ENCODE assay signal across 32 cellular contexts in the genomic region with DNA sequence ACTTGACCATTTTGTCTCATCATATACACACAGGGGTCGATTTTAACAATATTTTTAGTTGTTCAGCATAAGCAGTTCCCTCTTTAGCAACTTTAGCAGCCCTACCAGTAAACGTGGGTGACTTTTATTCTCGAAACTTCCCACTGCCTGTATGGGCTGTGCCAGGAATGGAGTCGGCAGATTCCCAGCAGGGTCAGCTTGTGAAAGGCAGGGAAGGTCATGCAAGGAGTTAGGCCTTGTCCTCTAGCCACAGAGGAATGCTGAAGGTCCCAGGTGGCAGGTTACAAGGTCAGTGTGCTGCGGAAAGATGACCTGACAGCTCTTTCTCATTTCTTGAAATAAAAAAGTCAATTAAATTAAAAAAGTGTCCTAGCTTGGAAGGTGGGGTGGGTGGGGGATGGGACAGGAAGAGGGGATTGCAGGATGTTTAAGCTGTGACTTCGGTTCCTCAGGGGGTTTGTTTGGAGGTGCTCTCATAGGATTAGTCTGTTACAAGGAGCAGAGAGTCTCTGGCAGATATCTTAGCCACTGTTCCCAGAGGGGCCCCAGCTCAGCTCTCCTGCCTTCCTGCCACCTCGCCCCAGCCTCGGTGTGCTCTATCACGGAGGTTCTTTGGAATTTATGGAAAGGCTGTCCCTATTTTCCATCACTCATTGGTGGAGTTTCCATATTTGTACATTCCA. TPM values are rescaled to one million over a fixed set of nuclear protein-coding genes. Genes with fewer than 3 reads are reported as not detected.
"Had no signal": no experiment of that assay in that cellular context is flagged by ENCODE, and none has a peak within 500 bp of the region (broad histone marks: within the 10 kb centered on the region; RNA-seq: fewer than 3 reads in every experiment).

No MANE protein-coding gene starts in this region.

- H3K36me3 Mint-ChIP-seq: activated naive CD8-positive, alpha-beta T cell treated with anti-CD3 and anti-CD28 coated beads, Interleukin-2, amount 10 ng/mL, durations not matched to agents 7 days and 5 days; immature natural killer cell; natural killer cell treated with Interleukin-12 subunit alpha and Interleukin-12 subunit beta and Interleukin-15 and Interleukin-18, amount 100 ng/mL, for 72 hours; stimulated activated effector memory CD8-positive, alpha-beta T cell treated with anti-CD3 and anti-CD28 coated beads, Interleukin-12 subunit alpha, Interleukin-12 subunit beta, amount 100 ng/mL, for 72 hours had no signal

- H3K27ac ChIP-seq: breast epithelium, colonic mucosa, gastrocnemius medialis, ovary, prostate gland, sigmoid colon, thoracic aorta had no signal

- H3K4me1 ChIP-seq: breast epithelium, colonic mucosa, gastrocnemius medialis, prostate gland, sigmoid colon had no signal

- H3K27me3 Mint-ChIP-seq: activated CD8-positive, alpha-beta T cell treated with anti-CD3 and anti-CD28 coated beads for 36 hours; stimulated activated naive CD8-positive, alpha-beta T cell treated with anti-CD3 and anti-CD28 coated beads, Interleukin-15, Interleukin-2, amounts not matched to agents 100 ng/mL and 50 ng/mL, for 24 hours had no signal

- DNase-seq: activated B cell treated with CpG ODN at 0.5 μM for 24 hours; activated CD4-positive, alpha-beta T cell treated with anti-CD3 and anti-CD28 coated beads, Interleukin-2, amount 50 U/mL, for 1 hour; activated CD8-positive, alpha-beta T cell treated with anti-CD3 and anti-CD28 coated beads for 36 hours; activated effector memory CD4-positive, alpha-beta T cell treated with Interleukin-2 at 50 U/mL for 16 hours; activated naive CD4-positive, alpha-beta T cell treated with Interleukin-2 at 50 U/mL for 16 hours; activated naive CD8-positive, alpha-beta T cell treated with anti-CD3 and anti-CD28 coated beads, Interleukin-2, amount 10 ng/mL, durations not matched to agents 7 days and 5 days; activated T-cell treated with anti-CD3 and anti-CD28 coated beads for 4 hours; amniotic stem cell; colonic mucosa; effector CD8-positive, alpha-beta T cell; gastrocnemius medialis; glutamatergic neuron; immature natural killer cell; kidney; left colon; ovary; retina; sigmoid colon; small intestine; stimulated activated CD4-positive, alpha-beta T cell treated with anti-CD3 and anti-CD28 coated beads, Interleukin-4, amount 100 ng/mL, for 24 hours; T-helper 2 cell had no signal

- H3K9me3 ChIP-seq: breast epithelium, colonic mucosa, gastrocnemius medialis, ovary, prostate gland, sigmoid colon, thoracic aorta had no signal

- H3K36me3 ChIP-seq: breast epithelium, colonic mucosa, gastrocnemius medialis, ovary, prostate gland, sigmoid colon, thoracic aorta had no signal

- H3K27ac Mint-ChIP-seq: activated B cell treated with CpG ODN at 0.5 μM for 24 hours; activated CD8-positive, alpha-beta T cell treated with anti-CD3 and anti-CD28 coated beads for 36 hours; activated naive CD8-positive, alpha-beta T cell treated with anti-CD3 and anti-CD28 coated beads, Interleukin-2, amount 10 ng/mL, durations not matched to agents 7 days and 5 days; immature natural killer cell; natural killer cell treated with Interleukin-12 subunit alpha and Interleukin-12 subunit beta and Interleukin-15 and Interleukin-18, amount 100 ng/mL, for 72 hours; stimulated activated effector memory CD8-positive, alpha-beta T cell treated with anti-CD3 and anti-CD28 coated beads, Interleukin-12 subunit alpha, Interleukin-12 subunit beta, amount 100 ng/mL, for 72 hours; stimulated activated naive CD8-positive, alpha-beta T cell treated with anti-CD3 and anti-CD28 coated beads, Interleukin-15, Interleukin-2, amounts not matched to agents 100 ng/mL and 50 ng/mL, for 24 hours; type B pancreatic cell had no signal

- H3K27me3 ChIP-seq: breast epithelium, colonic mucosa, gastrocnemius medialis, ovary had no signal

- H3K9me3 Mint-ChIP-seq: activated B cell treated with CpG ODN at 0.5 μM for 24 hours; activated CD8-positive, alpha-beta T cell treated with anti-CD3 and anti-CD28 coated beads for 36 hours; activated naive CD8-positive, alpha-beta T cell treated with anti-CD3 and anti-CD28 coated beads, Interleukin-2, amount 10 ng/mL, durations not matched to agents 7 days and 5 days; immature natural killer cell; natural killer cell treated with Interleukin-12 subunit alpha and Interleukin-12 subunit beta and Interleukin-15 and Interleukin-18, amount 100 ng/mL, for 72 hours; stimulated activated effector memory CD8-positive, alpha-beta T cell treated with anti-CD3 and anti-CD28 coated beads, Interleukin-12 subunit alpha, Interleukin-12 subunit beta, amount 100 ng/mL, for 72 hours; stimulated activated naive CD8-positive, alpha-beta T cell treated with anti-CD3 and anti-CD28 coated beads, Interleukin-15, Interleukin-2, amounts not matched to agents 100 ng/mL and 50 ng/mL, for 24 hours; type B pancreatic cell had no signal

- ATAC-seq: activated CD8-positive, alpha-beta T cell treated with anti-CD3 and anti-CD28 coated beads for 36 hours; gastrocnemius medialis; left colon; natural killer cell treated with Interleukin-12 subunit alpha and Interleukin-12 subunit beta and Interleukin-15 and Interleukin-18, amount 100 ng/mL, for 72 hours had no signal

- H3K4me3 Mint-ChIP-seq: activated B cell treated with CpG ODN at 0.5 μM for 24 hours; activated CD8-positive, alpha-beta T cell treated with anti-CD3 and anti-CD28 coated beads for 36 hours; activated naive CD8-positive, alpha-beta T cell treated with anti-CD3 and anti-CD28 coated beads, Interleukin-2, amount 10 ng/mL, durations not matched to agents 7 days and 5 days; immature natural killer cell; natural killer cell treated with Interleukin-12 subunit alpha and Interleukin-12 subunit beta and Interleukin-15 and Interleukin-18, amount 100 ng/mL, for 72 hours; stimulated activated effector memory CD8-positive, alpha-beta T cell treated with anti-CD3 and anti-CD28 coated beads, Interleukin-12 subunit alpha, Interleukin-12 subunit beta, amount 100 ng/mL, for 72 hours; stimulated activated naive CD8-positive, alpha-beta T cell treated with anti-CD3 and anti-CD28 coated beads, Interleukin-15, Interleukin-2, amounts not matched to agents 100 ng/mL and 50 ng/mL, for 24 hours; type B pancreatic cell had no signal

- H3K4me3 ChIP-seq: breast epithelium, colonic mucosa, gastrocnemius medialis, ovary, prostate gland, sigmoid colon, thoracic aorta had no signal

- H3K4me1 Mint-ChIP-seq: activated B cell treated with CpG ODN at 0.5 μM for 24 hours; immature natural killer cell; stimulated activated effector memory CD8-positive, alpha-beta T cell treated with anti-CD3 and anti-CD28 coated beads, Interleukin-12 subunit alpha, Interleukin-12 subunit beta, amount 100 ng/mL, for 72 hours had no signal

RNA-seq across cellular contexts. Expression of gene DRC1, which starts 21.4 kb away (rescaled TPM):
- total RNA-seq: activated B cell treated with CpG ODN at 0.5 μM for 24 hours; activated CD8-positive, alpha-beta T cell treated with anti-CD3 and anti-CD28 coated beads for 36 hours; activated naive CD8-positive, alpha-beta T cell treated with anti-CD3 and anti-CD28 coated beads, Interleukin-2, amount 10 ng/mL, durations not matched to agents 7 days and 5 days; breast epithelium; colonic mucosa; dermis microvascular lymphatic vessel endothelial cell; epithelial cell of proximal tubule; gastrocnemius medialis; left colon; natural killer cell treated with Interleukin-12 subunit alpha and Interleukin-12 subunit beta and Interleukin-15 and Interleukin-18, amount 100 ng/mL, for 72 hours; subcutaneous adipose tissue; thoracic aorta had no signal
- polyA plus RNA-seq: immature natural killer cell, liver had no signal

RNA-seq across cellular contexts. Expression of gene OTOF, which starts 54.8 kb away (rescaled TPM):
- total RNA-seq: activated B cell treated with CpG ODN at 0.5 μM for 24 hours, colonic mucosa, epithelial cell of proximal tubule, left colon had no signal
